10 cellular contexts compared by ENCODE assay signal in genomic region chr4:2861631-2862436, GRCh38. TPM values are rescaled to one million over a fixed set of nuclear protein-coding genes. Genes with fewer than 3 reads are reported as not detected.
A peak's percentile ranks its signal among the peaks of the same experiment; 100 is the strongest.
DNase-seq lines count a peak whose midpoint lies in the region; ATAC-seq, FAIRE-seq and TF ChIP-seq lines count a peak whose summit lies in the region.
"Had no signal": no experiment of that assay in that cellular context is flagged by ENCODE, and none has a peak within 500 bp of the region (broad histone marks: within the 10 kb centered on the region; RNA-seq: fewer than 3 reads in every experiment).

No MANE protein-coding gene starts in this region.

- H3K4me1 ChIP-seq in SK-N-SH (ENCODE audit: control insufficient read depth in 1 of 2, insufficient read depth in 2 of 2, low read depth in 1 of 2, low read length in 1 of 2) = peaks cover 24 to 39% of the 10 kb centered on the region in 2 experiments
- H3K4me1 ChIP-seq in gastrocnemius medialis = peaks cover 98 to 100% of the 10 kb centered on the region in 2 donors

- no peak overlapping the region for H3K4me3 Mint-ChIP-seq in activated CD8-positive, alpha-beta T cell treated with anti-CD3 and anti-CD28 coated beads, Interleukin-2, amount 10 ng/mL, durations not matched to agents 7 days and 5 days

- H3K36me3 ChIP-seq in SK-N-SH (replicated peaks in 1 of 2; ENCODE audit: control insufficient read depth in 1 of 2, insufficient read depth in 2 of 2, low read length in 1 of 2) (peaks cover 0 to 19% of the 10 kb centered on the region in 2 experiments), gastrocnemius medialis (no peaks in the 10 kb centered on the region)
- H3K36me3 ChIP-seq: ovary had no signal

- no peak overlapping the region for H3K4me3 ChIP-seq in SK-N-SH (ENCODE audit: low read depth in 2 of 2, low read length in 1 of 2)
- peak overlapping the region; percentile 3 to 36 (median 23) for H3K4me3 ChIP-seq in gastrocnemius medialis
- H3K4me3 ChIP-seq: ovary had no signal

- no peaks in the 10 kb centered on the region for H3K9me3 ChIP-seq in SK-N-SH
- H3K9me3 ChIP-seq in gastrocnemius medialis = no peaks in the 10 kb centered on the region
- H3K9me3 ChIP-seq: ovary had no signal

- no peak overlapping the region for H3K9ac ChIP-seq in SK-N-SH

- intact Hi-C loops in left cardiac atrium (cut with DNase I) = no loop called here
- intact Hi-C loops in gastrocnemius medialis (cut with DNase I; ENCODE audit: low total_unique reads) = loop anchor here (10.0 kb wide), 2 partner anchors 97 to 327 kb away; partner anchors contain the start of gene FAM193A

- TF ChIP-seq POLR2A in GM12892 (IDR thresholded peaks at IDR 0.05; ENCODE audit: low read depth, low read length) (no peak), gastrocnemius medialis (IDR thresholded peaks at IDR 0.05) (no peak)

- no peaks in the 10 kb centered on the region for H3K27me3 Mint-ChIP-seq in activated CD8-positive, alpha-beta T cell treated with anti-CD3 and anti-CD28 coated beads, Interleukin-2, amount 10 ng/mL, durations not matched to agents 7 days and 5 days (ENCODE audit: low read depth)

- H3K27ac Mint-ChIP-seq in activated CD8-positive, alpha-beta T cell treated with anti-CD3 and anti-CD28 coated beads, Interleukin-2, amount 10 ng/mL, durations not matched to agents 7 days and 5 days = no peak overlapping the region

- H3K36me3 Mint-ChIP-seq in activated CD8-positive, alpha-beta T cell treated with anti-CD3 and anti-CD28 coated beads, Interleukin-2, amount 10 ng/mL, durations not matched to agents 7 days and 5 days (ENCODE audit: low read depth) = peaks cover 34% of the 10 kb centered on the region

- no peak for DNase-seq in GM12892 (ENCODE audit: insufficient read length)
- DNase-seq in SK-N-SH = no peak
- DNase-seq in left cardiac atrium = no peak
- DNase-seq in gastrocnemius medialis = no peak
- no peak for DNase-seq in KG1 (lab: John Stamatoyannopoulos, UW)
- DNase-seq in activated CD8-positive, alpha-beta T cell treated with anti-CD3 and anti-CD28 coated beads, Interleukin-2, amount 10 ng/mL, durations not matched to agents 7 days and 5 days = no peak
- DNase-seq: NCI-H2029 had no signal

- peaks cover 100% of the 10 kb centered on the region for H4K20me1 ChIP-seq in SK-N-SH (ENCODE audit: insufficient read depth)

- CTCF ChIA-PET in SK-N-SH (lab: Yijun Ruan, JAX) = no interaction called here
- CTCF ChIA-PET in activated CD8-positive, alpha-beta T cell treated with anti-CD3 and anti-CD28 coated beads, Interleukin-2, amount 10 ng/mL, durations not matched to agents 7 days and 5 days (lab: Charles Lee) = interaction anchor here (0.9 to 1.4 kb wide), 4 partner anchors 8 to 100 kb away, joined by 3 to 4 read pairs (median 4); no protein-coding TSS in a partner anchor

- H3K4me1 Mint-ChIP-seq in activated CD8-positive, alpha-beta T cell treated with anti-CD3 and anti-CD28 coated beads, Interleukin-2, amount 10 ng/mL, durations not matched to agents 7 days and 5 days (ENCODE audit: low read depth) = peaks cover 52% of the 10 kb centered on the region

- no peaks in the 10 kb centered on the region for H3F3A ChIP-seq in SK-N-SH (replicated peaks; ENCODE audit: insufficient read depth)

- TF ChIP-seq CTCF in SK-N-SH (IDR thresholded peaks at IDR 0.05) (no peak), gastrocnemius medialis (IDR thresholded peaks at IDR 0.05 in 4 of 5, conservative IDR thresholded peaks at IDR 0.05 in 1 of 5) (no peak)

- FAIRE-seq in GM12892 (lab: Jason Lieb, UNC) = peak; percentile 56

- H3K9me3 Mint-ChIP-seq in activated CD8-positive, alpha-beta T cell treated with anti-CD3 and anti-CD28 coated beads, Interleukin-2, amount 10 ng/mL, durations not matched to agents 7 days and 5 days (ENCODE audit: insufficient read depth) = no peaks in the 10 kb centered on the region

- 100% methylated on average over 4 of the region's 4 CpGs for WGBS in SK-N-SH (ENCODE audit: low lambda C conversion rate)

- peak; percentile 16 to 18 for ATAC-seq in left cardiac atrium
- peak in 1 of 2 donors; percentile 13 for ATAC-seq in gastrocnemius medialis
- ATAC-seq in GM18868 (IDR thresholded peaks at IDR 0.05; ENCODE audit: unreplicated experiment) = no peak
- no peak for ATAC-seq in activated CD8-positive, alpha-beta T cell treated with anti-CD3 and anti-CD28 coated beads, Interleukin-2, amount 10 ng/mL, durations not matched to agents 7 days and 5 days
- no peak for ATAC-seq in GM19324 (IDR thresholded peaks at IDR 0.05; ENCODE audit: low FRiP score, unreplicated experiment)

- H3K79me2 ChIP-seq in SK-N-SH (ENCODE audit: insufficient read depth) = peaks cover 100% of the 10 kb centered on the region

- no peaks in the 10 kb centered on the region for H3K9me2 ChIP-seq in SK-N-SH

- H3K27ac ChIP-seq in SK-N-SH (ENCODE audit: low read depth in 2 of 2, low read length in 1 of 2) (peak overlapping the region in 1 of 2 experiments; percentile 5; a peak in 1 of 4 replicates), gastrocnemius medialis (peak overlapping the region; percentile 70 to 84 (median 79))
- H3K27ac ChIP-seq: ovary had no signal

- H2AFZ ChIP-seq in SK-N-SH (ENCODE audit: low read depth) = no peak overlapping the region

- POLR2A ChIA-PET in SK-N-SH (lab: Yijun Ruan, JAX) = interaction anchor here (1.1 kb wide), 1 partner anchor 25 kb away, joined by 3 read pairs; no protein-coding TSS in a partner anchor
- POLR2A ChIA-PET in activated CD8-positive, alpha-beta T cell treated with anti-CD3 and anti-CD28 coated beads, Interleukin-2, amount 10 ng/mL, durations not matched to agents 7 days and 5 days (lab: Charles Lee) = interaction anchor here (1.0 to 1.6 kb wide), 5 partner anchors 10 to 27 kb away, joined by 3 to 5 read pairs (median 4); no protein-coding TSS in a partner anchor

- in situ Hi-C loops in gastrocnemius medialis (cut with MboI; ENCODE audit: low sequenced_read_pairs in 4 of 4) = no loop called here

- TF ChIP-seq EP300 in SK-N-SH (IDR thresholded peaks at IDR 0.05; ENCODE audit: borderline replicate concordance in 1 of 2, low read depth in 1 of 2, low read length in 1 of 2) = no peak

- no peak for TF ChIP-seq RAD21 in SK-N-SH (IDR thresholded peaks at IDR 0.05; ENCODE audit: low read length)

- H3K4me2 ChIP-seq in SK-N-SH = 0 out of 2 replicates have a peak overlapping the region, but pooled peaks have one; percentile 5

- H3K27me3 ChIP-seq in SK-N-SH (ENCODE audit: insufficient read depth) (no peaks in the 10 kb centered on the region), gastrocnemius medialis (no peaks in the 10 kb centered on the region)
- H3K27me3 ChIP-seq: ovary had no signal

TF ChIP-seq in SK-N-SH, 30 proteins besides CTCF, POLR2A, EP300 and RAD21:
- TF ChIP-seq POLR2AphosphoS5 (IDR thresholded peaks at IDR 0.05; ENCODE audit: low read depth, low read length) (no peak), MAX (IDR thresholded peaks at IDR 0.05; ENCODE audit: low read depth) (no peak)

RNA-seq across cellular contexts. Expression of gene ADD1, which starts 18.2 kb away (rescaled TPM):
- polyA plus RNA-seq in GM12892 (2012; ENCODE audit: missing spikeins) = 77.1 TPM
- 97.0 and 155 TPM in 2 replicates for polyA plus RNA-seq in SK-N-SH (2012; rRNA removed)
- 100 and 114 TPM in 2 replicates for polyA plus RNA-seq in SK-N-SH (2012; cell fraction: cytosol; rRNA removed)
- 317 and 506 TPM in 2 replicates for polyA plus RNA-seq in SK-N-SH (2012; cell fraction: nucleus; rRNA removed)
- 100 to 1,000 TPM; 200 to 209 TPM for total RNA-seq in left cardiac atrium
- 100 to 1,000 TPM; 144 to 255 (median 178) TPM for total RNA-seq in gastrocnemius medialis
- total RNA-seq in activated CD8-positive, alpha-beta T cell treated with anti-CD3 and anti-CD28 coated beads, Interleukin-2, amount 10 ng/mL, durations not matched to agents 7 days and 5 days = 100 to 1,000 TPM; 252 to 255 TPM

Comparison
In these comparisons a context has a peak if more than half of its experiments do, and no peak if none do; other contexts are left out.
1. H3K4me3 ChIP-seq: peak in gastrocnemius medialis (4 of 4); none in SK-N-SH (0 of 2).
2. ATAC-seq: peak in left cardiac atrium (2 of 2); none in GM18868 (single experiment), activated CD8-positive, alpha-beta T cell treated with anti-CD3 and anti-CD28 coated beads, Interleukin-2, amount 10 ng/mL, durations not matched to agents 7 days and 5 days (single experiment) and GM19324 (single experiment).